Comparison of ENCODE assay signal across 1 cellular context in the genomic region with DNA sequence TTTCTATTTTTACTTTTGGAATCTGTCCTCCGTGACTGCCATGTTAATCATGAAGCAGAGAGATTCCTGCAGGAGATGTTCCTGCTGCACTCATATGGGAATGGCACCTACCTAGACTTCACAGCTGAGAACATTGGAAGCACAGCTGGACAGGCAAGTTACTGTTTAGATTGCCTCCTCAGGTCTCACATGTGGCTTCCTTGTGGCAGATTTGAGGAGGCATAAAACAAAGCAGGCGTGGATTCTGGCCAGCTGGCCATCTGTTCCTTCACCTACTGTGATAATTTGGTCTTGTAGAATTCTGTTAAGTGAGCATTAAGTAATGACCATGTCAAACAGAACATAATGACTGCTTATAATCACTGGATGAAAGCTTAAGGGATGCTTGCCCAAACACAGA.
TF ChIP-seq lines count a peak whose summit lies in the region.

No MANE protein-coding gene starts in this region.

TF ChIP-seq in HEK293, 187 proteins besides CTCF, POLR2A, EP300 and RAD21 (continued from another document):
- no peak for TF ChIP-seq ZSCAN5A (tag by site-specific recombination; IDR thresholded peaks at IDR 0.05)
- TF ChIP-seq FEZF1 (tag by site-specific recombination; IDR thresholded peaks at IDR 0.05) = peak; percentile 15; the same call in 1 of the 2 replicates
- peak; percentile 84 for TF ChIP-seq GLIS1 (tag by site-specific recombination; IDR thresholded peaks at IDR 0.05)
- TF ChIP-seq ZNF146 (tag by site-specific recombination; IDR thresholded peaks at IDR 0.05) = no peak
